ENCODE assay signal across 1 cellular context in the genomic region with DNA sequence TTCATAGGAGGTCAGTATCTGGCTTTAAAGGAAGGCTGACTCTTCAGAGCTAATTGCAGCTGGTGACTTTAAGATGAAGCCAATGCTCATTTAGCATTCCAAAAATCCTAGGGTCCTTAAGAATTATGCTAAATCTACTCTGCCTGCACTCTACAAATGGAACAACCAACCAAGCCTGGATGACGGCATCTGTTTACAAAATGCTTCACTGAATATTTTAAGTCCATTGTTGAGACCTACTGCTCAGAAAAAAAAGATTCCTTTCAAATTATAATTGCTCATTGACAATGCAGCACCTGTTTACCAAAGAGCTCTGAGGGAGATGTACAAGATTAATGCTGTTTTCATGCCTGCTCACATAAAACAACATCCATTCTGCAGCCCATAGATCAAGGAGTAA.
TF ChIP-seq lines count a peak whose summit lies in the region.

No MANE protein-coding gene starts in this region.

TF ChIP-seq in K562, 482 proteins besides CTCF, POLR2A, EP300 and RAD21 (continues in another document):
- TF ChIP-seq JUNB (CRISPR knock-in tag; conservative IDR thresholded peaks at IDR 0.05), result no peak
- TF ChIP-seq ZNF551 (CRISPR knock-in tag; IDR thresholded peaks at IDR 0.05), result no peak
- no peak for TF ChIP-seq COPS2 (conservative IDR thresholded peaks at IDR 0.05)
- TF ChIP-seq TAF15 (IDR thresholded peaks at IDR 0.05; ENCODE audit: low read depth, low read length), result no peak
- TF ChIP-seq ZNF174 (CRISPR knock-in tag; IDR thresholded peaks at IDR 0.05), result no peak
- TF ChIP-seq NFE2 (IDR thresholded peaks at IDR 0.05; ENCODE audit: low read depth), result no peak
- 0 out of 2 replicates have a peak, but pooled peaks have one; percentile 22 for TF ChIP-seq ZNF384 (IDR thresholded peaks at IDR 0.05; ENCODE audit: low read depth, low read length)
- TF ChIP-seq WHSC1 (IDR thresholded peaks at IDR 0.05; ENCODE audit: low read length), result no peak
- no peak for TF ChIP-seq REST (CRISPR knock-in tag; IDR thresholded peaks at IDR 0.05; ENCODE audit: low read depth)
- TF ChIP-seq PTTG1 (tag; IDR thresholded peaks at IDR 0.05; ENCODE audit: low read depth), result no peak
- no peak for TF ChIP-seq ARHGAP35 (IDR thresholded peaks at IDR 0.05; ENCODE audit: partially characterized antibody)
- no peak for TF ChIP-seq ATF6 (CRISPR knock-in tag; IDR thresholded peaks at IDR 0.05)
- no peak for TF ChIP-seq ZNF318 (IDR thresholded peaks at IDR 0.05; ENCODE audit: borderline replicate concordance in 1 of 2, low read depth in 1 of 2)
- TF ChIP-seq ZZZ3 (IDR thresholded peaks at IDR 0.05), result no peak
- TF ChIP-seq ZNF253 (CRISPR knock-in tag; conservative IDR thresholded peaks at IDR 0.05), result no peak
- TF ChIP-seq ZNF561 (CRISPR knock-in tag; conservative IDR thresholded peaks at IDR 0.05), result no peak
- no peak for TF ChIP-seq BCL6 (CRISPR knock-in tag; IDR thresholded peaks at IDR 0.05)
- no peak for TF ChIP-seq KAT8 (IDR thresholded peaks at IDR 0.05; ENCODE audit: low read depth)
- TF ChIP-seq SMARCE1 (IDR thresholded peaks at IDR 0.05), result no peak
- no peak for TF ChIP-seq BDP1 (IDR thresholded peaks at IDR 0.05; ENCODE audit: insufficient read depth, insufficient read length)
- TF ChIP-seq SNRNP70 (optimal IDR thresholded peaks at IDR 0.05; ENCODE audit: low read depth, low read length), result no peak
- TF ChIP-seq ZNF41 (CRISPR knock-in tag; conservative IDR thresholded peaks at IDR 0.05), result no peak
- TF ChIP-seq CC2D1A (IDR thresholded peaks at IDR 0.05), result no peak
- TF ChIP-seq CBX3 (IDR thresholded peaks at IDR 0.05; ENCODE audit: borderline replicate concordance in 1 of 2, low read length in 2 of 2), result peak in 1 of 2 experiments; percentile 71; a peak in 1 of 3 replicates
- TF ChIP-seq, protein P1, sequence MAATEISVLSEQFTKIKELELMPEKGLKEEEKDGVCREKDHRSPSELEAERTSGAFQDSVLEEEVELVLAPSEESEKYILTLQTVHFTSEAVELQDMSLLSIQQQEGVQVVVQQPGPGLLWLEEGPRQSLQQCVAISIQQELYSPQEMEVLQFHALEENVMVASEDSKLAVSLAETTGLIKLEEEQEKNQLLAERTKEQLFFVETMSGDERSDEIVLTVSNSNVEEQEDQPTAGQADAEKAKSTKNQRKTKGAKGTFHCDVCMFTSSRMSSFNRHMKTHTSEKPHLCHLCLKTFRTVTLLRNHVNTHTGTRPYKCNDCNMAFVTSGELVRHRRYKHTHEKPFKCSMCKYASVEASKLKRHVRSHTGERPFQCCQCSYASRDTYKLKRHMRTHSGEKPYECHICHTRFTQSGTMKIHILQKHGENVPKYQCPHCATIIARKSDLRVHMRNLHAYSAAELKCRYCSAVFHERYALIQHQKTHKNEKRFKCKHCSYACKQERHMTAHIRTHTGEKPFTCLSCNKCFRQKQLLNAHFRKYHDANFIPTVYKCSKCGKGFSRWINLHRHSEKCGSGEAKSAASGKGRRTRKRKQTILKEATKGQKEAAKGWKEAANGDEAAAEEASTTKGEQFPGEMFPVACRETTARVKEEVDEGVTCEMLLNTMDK (IDR thresholded peaks at IDR 0.05; ENCODE audit: borderline replicate concordance, insufficient read depth, low read depth, low read length, poor library complexity, severe bottlenecking), result no peak
- TF ChIP-seq ZNF592 (IDR thresholded peaks at IDR 0.05), result no peak
- TF ChIP-seq, protein P2, sequence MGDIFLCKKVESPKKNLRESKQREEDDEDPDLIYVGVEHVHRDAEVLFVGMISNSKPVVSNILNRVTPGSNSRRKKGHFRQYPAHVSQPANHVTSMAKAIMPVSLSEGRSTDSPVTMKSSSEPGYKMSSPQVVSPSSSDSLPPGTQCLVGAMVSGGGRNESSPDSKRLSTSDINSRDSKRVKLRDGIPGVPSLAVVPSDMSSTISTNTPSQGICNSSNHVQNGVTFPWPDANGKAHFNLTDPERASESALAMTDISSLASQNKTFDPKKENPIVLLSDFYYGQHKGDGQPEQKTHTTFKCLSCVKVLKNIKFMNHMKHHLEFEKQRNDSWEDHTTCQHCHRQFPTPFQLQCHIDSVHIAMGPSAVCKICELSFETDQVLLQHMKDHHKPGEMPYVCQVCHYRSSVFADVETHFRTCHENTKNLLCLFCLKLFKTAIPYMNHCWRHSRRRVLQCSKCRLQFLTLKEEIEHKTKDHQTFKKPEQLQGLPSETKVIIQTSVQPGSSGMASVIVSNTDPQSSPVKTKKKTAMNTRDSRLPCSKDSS (IDR thresholded peaks at IDR 0.05; ENCODE audit: low read depth, partially characterized antibody), result peak; percentile 44
- no peak for TF ChIP-seq ZNF77 (CRISPR knock-in tag; IDR thresholded peaks at IDR 0.05)
- TF ChIP-seq ZEB2 (IDR thresholded peaks at IDR 0.05), result peak; percentile 34; the same call in 1 of the 2 replicates
- TF ChIP-seq TARDBP (IDR thresholded peaks at IDR 0.05), result no peak
- TF ChIP-seq RBM17 (IDR thresholded peaks at IDR 0.05; ENCODE audit: borderline replicate concordance, low read depth, low read length), result no peak
- no peak for TF ChIP-seq TCF15 (CRISPR knock-in tag; IDR thresholded peaks at IDR 0.05)
